In the genomic region with DNA sequence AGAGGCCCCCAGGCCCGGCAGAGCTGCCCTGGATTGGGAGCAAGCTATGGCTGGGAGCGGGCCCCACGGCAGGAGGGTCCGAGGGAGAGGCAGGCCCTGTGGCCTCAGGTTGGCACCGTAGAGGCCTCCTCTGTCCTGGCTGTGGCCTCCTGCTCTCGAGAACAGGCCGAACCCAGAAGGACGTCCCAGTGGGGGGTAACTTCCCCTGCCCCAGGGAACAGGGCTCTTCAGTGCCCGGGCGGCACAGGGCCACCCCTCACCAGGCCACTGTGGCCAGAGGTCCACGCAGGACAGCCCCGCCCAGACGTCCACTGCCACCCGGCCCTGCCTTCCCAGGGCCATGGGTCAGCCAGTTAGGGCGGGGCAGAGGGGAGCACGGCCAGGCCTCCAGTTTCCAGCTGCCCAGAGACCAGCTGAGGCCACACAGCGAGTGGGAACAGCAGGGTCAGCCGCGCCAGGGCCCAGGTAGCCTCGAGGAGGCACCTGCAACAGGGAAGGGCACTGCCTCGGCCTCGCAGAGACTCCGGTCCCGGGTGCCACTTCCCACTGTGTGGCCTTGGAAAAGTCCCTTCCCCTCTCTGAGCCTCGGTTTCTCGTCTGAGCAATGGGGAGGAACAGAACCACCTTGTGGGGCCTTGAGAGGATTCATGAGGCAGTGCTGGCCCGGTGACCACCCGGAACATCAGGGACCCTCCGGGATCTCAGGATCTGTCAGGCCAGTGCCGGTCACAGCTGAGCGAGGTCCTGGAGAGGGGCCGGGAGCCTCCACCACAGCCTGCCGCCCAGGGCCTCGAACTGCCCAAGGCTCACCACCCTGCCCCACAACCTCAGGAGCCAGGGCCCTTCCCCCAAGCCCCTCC, we compare ENCODE assay signal across 17 cellular contexts. TPM values are rescaled to one million over a fixed set of nuclear protein-coding genes. Genes with fewer than 3 reads are reported as not detected.
DNase-seq lines count a peak whose midpoint lies in the region; TF ChIP-seq lines count a peak whose summit lies in the region.
"Had no signal": no experiment of that assay in that cellular context is flagged by ENCODE, and none has a peak within 500 bp of the region (broad histone marks: within the 10 kb centered on the region; RNA-seq: fewer than 3 reads in every experiment).

No MANE protein-coding gene starts in this region.

- no peak for TF ChIP-seq CTCF in Peyer's patch (IDR thresholded peaks at IDR 0.05)
- no peak for TF ChIP-seq CTCF in esophagus muscularis mucosa (IDR thresholded peaks at IDR 0.05)

- H2BK15ac ChIP-seq in mesenchymal stem cell (ENCODE audit: low read depth, poor library complexity, severe bottlenecking) = no peak overlapping the region

- no peak overlapping the region for H2AFZ ChIP-seq in mesenchymal stem cell (ENCODE audit: low read depth, low read length)

- no peak overlapping the region for H3K4me3 ChIP-seq in H7 (ENCODE audit: insufficient read depth, low read depth, low read length)
- H3K4me3 ChIP-seq in NT2/D1 (ENCODE audit: insufficient read length, low read depth) = no peak overlapping the region
- no peak overlapping the region for H3K4me3 ChIP-seq in mesenchymal stem cell (ENCODE audit: insufficient read depth in 1 of 2, low read depth in 1 of 2, low read length in 2 of 2)
- no peak overlapping the region for H3K4me3 ChIP-seq in Peyer's patch
- no peak overlapping the region for H3K4me3 ChIP-seq in esophagus muscularis mucosa
- H3K4me3 ChIP-seq: A549; BLaER1 treated with 17β-estradiol and CSF1 and Interleukin-3, amounts not matched to agents 10 nM and 100 nM had no signal

- H3K9me3 ChIP-seq in NT2/D1 (ENCODE audit: insufficient read depth, low read length) (no peaks in the 10 kb centered on the region), mesenchymal stem cell (ENCODE audit: control insufficient read depth, low read length) (no peaks in the 10 kb centered on the region), Peyer's patch (no peaks in the 10 kb centered on the region), esophagus muscularis mucosa (no peaks in the 10 kb centered on the region)
- H3K9me3 ChIP-seq: A549; BLaER1 treated with 17β-estradiol and CSF1 and Interleukin-3, amounts not matched to agents 10 nM and 100 nM; Caco-2 had no signal

- H3K4ac ChIP-seq in mesenchymal stem cell (ENCODE audit: low read depth in 1 of 2, low read length in 2 of 2) = no peak overlapping the region

- H2AK5ac ChIP-seq in mesenchymal stem cell (ENCODE audit: low read length, severe bottlenecking) = no peak overlapping the region

- TF ChIP-seq POLR2A in Peyer's patch (IDR thresholded peaks at IDR 0.05) = no peak
- no peak for TF ChIP-seq POLR2A in esophagus muscularis mucosa (IDR thresholded peaks at IDR 0.05; ENCODE audit: low read depth)

- H2BK5ac ChIP-seq in mesenchymal stem cell (ENCODE audit: low read depth, low read length, poor library complexity, severe bottlenecking) = no peak overlapping the region

- H3K4me1 ChIP-seq in NT2/D1 (ENCODE audit: insufficient read depth, insufficient read length) (peaks cover 3% of the 10 kb centered on the region), mesenchymal stem cell (ENCODE audit: control insufficient read depth, insufficient read depth, low read depth, low read length) (peaks cover 4% of the 10 kb centered on the region), Peyer's patch (no peaks in the 10 kb centered on the region), esophagus muscularis mucosa (no peaks in the 10 kb centered on the region)
- H3K4me1 ChIP-seq: A549; BLaER1 treated with 17β-estradiol and CSF1 and Interleukin-3, amounts not matched to agents 10 nM and 100 nM; Caco-2 had no signal

- H3K23ac ChIP-seq in mesenchymal stem cell (ENCODE audit: low read length in 2 of 2) = no peak overlapping the region

- peak overlapping the region; percentile 25 for H3K9ac ChIP-seq in NT2/D1 (ENCODE audit: insufficient read length, low read depth)
- no peak overlapping the region for H3K9ac ChIP-seq in mesenchymal stem cell (ENCODE audit: low read length)

- H4K8ac ChIP-seq in mesenchymal stem cell (ENCODE audit: low read length) = peak overlapping the region; percentile 13

- H3K14ac ChIP-seq in mesenchymal stem cell (ENCODE audit: low read length in 2 of 2) = no peak overlapping the region

- no peaks in the 10 kb centered on the region for H3K27me3 ChIP-seq in H7 (ENCODE audit: control insufficient read depth, insufficient read depth, low read length)
- no peaks in the 10 kb centered on the region for H3K27me3 ChIP-seq in NT2/D1 (ENCODE audit: insufficient read depth, insufficient read length)
- H3K27me3 ChIP-seq in mesenchymal stem cell (ENCODE audit: control insufficient read depth in 1 of 2, insufficient read depth in 1 of 2, low read length in 2 of 2) = no peaks in the 10 kb centered on the region
- H3K27me3 ChIP-seq in Peyer's patch = no peaks in the 10 kb centered on the region
- no peaks in the 10 kb centered on the region for H3K27me3 ChIP-seq in esophagus muscularis mucosa
- H3K27me3 ChIP-seq: BLaER1 treated with 17β-estradiol and CSF1 and Interleukin-3, amounts not matched to agents 10 nM and 100 nM had no signal

- no peak for TF ChIP-seq EP300 in esophagus muscularis mucosa (IDR thresholded peaks at IDR 0.05)

- H2BK12ac ChIP-seq in mesenchymal stem cell (ENCODE audit: low read length in 2 of 2) = no peak overlapping the region

- H3K27ac ChIP-seq in mesenchymal stem cell (ENCODE audit: low read length, poor library complexity, severe bottlenecking) (no peak overlapping the region), Peyer's patch (no peak overlapping the region), esophagus muscularis mucosa (replicated peaks in 1 of 4) (no peak overlapping the region)
- H3K27ac ChIP-seq: 22Rv1; BLaER1 treated with 17β-estradiol and CSF1 and Interleukin-3, amounts not matched to agents 10 nM and 100 nM; C4-2B had no signal

- H2BK120ac ChIP-seq in mesenchymal stem cell (ENCODE audit: low read depth, low read length) = no peak overlapping the region

- no peak overlapping the region for H3K4me2 ChIP-seq in mesenchymal stem cell (ENCODE audit: low read length, poor library complexity, severe bottlenecking)
- H3K4me2 ChIP-seq: A549; BLaER1 treated with 17β-estradiol and CSF1 and Interleukin-3, amounts not matched to agents 10 nM and 100 nM had no signal

- WGBS in mesenchymal stem cell = 91% methylated on average over 34 of the region's 34 CpGs
- WGBS in esophagus muscularis mucosa = 96% methylated on average over 12 of the region's 34 CpGs

- intact Hi-C loops in esophagus muscularis mucosa (cut with DNase I) = no loop called here

- DNase-seq in H7 (peak; percentile 73), NT2/D1 (ENCODE audit: low read depth, low spot score) (no peak), mesenchymal stem cell (no peak), NCI-H146 (lab: John Stamatoyannopoulos, UW) (no peak), Peyer's patch (no peak), esophagus muscularis mucosa (ENCODE audit: extremely low spot score) (no peak)
- DNase-seq: AML-193; Caco-2; Calu3; CD4-positive, alpha-beta T cell; CD8-positive, alpha-beta T cell; DMS79 treated with DMSO at 0.1 percent for 48 hours; GF-D8 had no signal

- H3K79me1 ChIP-seq in mesenchymal stem cell (replicated peaks; ENCODE audit: low read length, poor library complexity, severe bottlenecking) = peaks cover 3% of the 10 kb centered on the region

- H4K91ac ChIP-seq in mesenchymal stem cell (ENCODE audit: low read length) = no peak overlapping the region

- peak overlapping the region in 1 of 2 experiments; percentile 30 for H3K18ac ChIP-seq in mesenchymal stem cell (ENCODE audit: low read depth in 1 of 2, low read length in 2 of 2)

- H3K36me3 ChIP-seq in H7 (replicated peaks; ENCODE audit: control insufficient read depth, insufficient read depth, low read length) (no peaks in the 10 kb centered on the region), NT2/D1 (ENCODE audit: insufficient read depth, insufficient read length, low read length) (no peaks in the 10 kb centered on the region), mesenchymal stem cell (ENCODE audit: control insufficient read depth in 1 of 2, insufficient read depth in 2 of 2, low read depth in 1 of 2, low read length in 2 of 2) (peaks cover 8 to 15% of the 10 kb centered on the region in 2 experiments), Peyer's patch (no peaks in the 10 kb centered on the region), esophagus muscularis mucosa (no peaks in the 10 kb centered on the region)
- H3K36me3 ChIP-seq: BLaER1 treated with 17β-estradiol and CSF1 and Interleukin-3, amounts not matched to agents 10 nM and 100 nM had no signal

RNA-seq across cellular contexts. Expression of gene ZNF469, which starts 32.0 kb away (rescaled TPM):
- total RNA-seq in H7 (2014; rRNA removed; shearing (Covaris generic)) = 0.28 and 0.44 TPM in 2 replicates
- 11.1 TPM for polyA plus RNA-seq in mesenchymal stem cell (2013, experiment 1 of 2)
- 10.4 TPM for polyA plus RNA-seq in mesenchymal stem cell (2013, experiment 2 of 2)
- total RNA-seq in Peyer's patch = 1 to 10 TPM in 1 of 4 donors, under 1 TPM in 3; 0.18 to 1.7 (median 0.64) TPM
- 1 to 10 TPM; 1.2 to 3.7 (median 2.2) TPM for total RNA-seq in esophagus muscularis mucosa

RNA-seq across cellular contexts. Expression of gene ZFPM1, which starts 38.3 kb away (rescaled TPM):
- 1.1 and 1.7 TPM in 2 replicates for total RNA-seq in H7 (2014; rRNA removed; shearing (Covaris generic))
- polyA plus RNA-seq in mesenchymal stem cell (2013, experiment 1 of 2) = 3.4 TPM
- polyA plus RNA-seq in mesenchymal stem cell (2013, experiment 2 of 2) = 3.4 TPM
- total RNA-seq in Peyer's patch (1 to 10 TPM; 3.0 to 7.9 (median 4.9) TPM), esophagus muscularis mucosa (1 to 10 TPM in 2 of 4 donors, under 1 TPM in 2; 0.42 to 1.4 (median 1.0) TPM)
